ENCODE assay signal across 8 cellular contexts in the genomic region with DNA sequence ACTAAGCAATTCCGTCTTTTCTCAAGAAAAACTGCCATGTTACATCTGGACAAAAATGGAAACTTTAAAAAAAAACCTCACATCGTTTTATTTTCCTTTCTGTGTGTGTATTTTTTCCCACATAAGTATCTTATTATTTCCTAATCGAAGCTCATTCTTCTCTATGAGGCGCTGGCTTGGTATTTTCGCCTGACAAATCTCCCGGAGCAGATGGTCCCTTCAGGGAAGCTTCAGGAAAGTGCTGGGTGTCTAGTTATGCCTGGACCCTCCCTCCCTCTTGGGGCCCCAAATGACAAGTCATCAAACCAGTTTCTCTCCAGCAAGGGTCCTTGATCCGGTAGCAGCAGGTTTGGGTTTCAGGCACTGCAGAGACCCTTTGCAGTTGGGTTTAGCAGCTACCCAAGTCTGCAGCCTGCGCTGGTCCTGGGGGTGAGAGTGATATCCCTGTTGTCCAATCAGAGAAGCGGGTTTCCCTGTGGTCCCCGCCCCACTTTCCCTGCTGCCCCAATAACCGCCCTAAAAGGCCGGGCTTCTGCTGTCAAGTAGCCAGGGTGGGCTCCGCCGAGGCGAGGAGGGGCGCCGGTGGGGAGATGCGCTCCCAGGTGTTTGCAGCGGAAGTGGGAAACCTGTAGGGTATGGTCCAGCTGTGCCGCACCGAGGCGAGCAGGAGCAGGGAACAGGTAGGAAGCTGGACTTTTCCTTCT. TPM values are rescaled to one million over a fixed set of nuclear protein-coding genes. Genes with fewer than 3 reads are reported as not detected.
DNase-seq lines count a peak whose midpoint lies in the region; TF ChIP-seq lines count a peak whose summit lies in the region.

A gene (plus strand): TSS at position 527 of the 704 bp plus-strand sequence.

- H3K9me3 ChIP-seq in HEK293 (ENCODE audit: control insufficient read depth, insufficient read depth, low read depth, low read length) (no peaks in the 10 kb centered on the region), mesenchymal stem cell (ENCODE audit: control insufficient read depth, low read length) (no peaks in the 10 kb centered on the region)

- H2BK120ac ChIP-seq in mesenchymal stem cell (ENCODE audit: low read depth, low read length) = no peak within 1 kb of the TSS

- no peaks in the 10 kb centered on the region for H3K4me1 ChIP-seq in HEK293 (ENCODE audit: control insufficient read depth, insufficient read depth, low read length)
- peaks cover 15% of the 10 kb centered on the region for H3K4me1 ChIP-seq in mesenchymal stem cell (ENCODE audit: control insufficient read depth, insufficient read depth, low read depth, low read length)

- TF ChIP-seq CTCF in HEK293 (tag by site-specific recombination; IDR thresholded peaks at IDR 0.05) = no peak

- POLR2A ChIA-PET in HEK293 (lab: Yijun Ruan, JAX) = no interaction called here

- H3K4me2 ChIP-seq in mesenchymal stem cell (ENCODE audit: low read length, poor library complexity, severe bottlenecking) = peak within 1 kb of the TSS; percentile 77

- H2BK15ac ChIP-seq in mesenchymal stem cell (ENCODE audit: low read depth, poor library complexity, severe bottlenecking) = no peak within 1 kb of the TSS

- H3K4me3 ChIP-seq in HEK293 (ENCODE audit: low read depth, low read length) = peak within 1 kb of the TSS; percentile 60
- H3K4me3 ChIP-seq in mesenchymal stem cell (ENCODE audit: insufficient read depth in 1 of 2, low read depth in 1 of 2, low read length in 2 of 2) = peak within 1 kb of the TSS; percentile 31 to 91

- H3K23ac ChIP-seq in mesenchymal stem cell (ENCODE audit: low read length in 2 of 2) = no peak within 1 kb of the TSS

- DNase-seq in DMS 273 (lab: John Stamatoyannopoulos, UW; ENCODE audit: unreplicated experiment) (peak; percentile 92), NCI-H69 (lab: John Stamatoyannopoulos, UW) (peak; percentile 95), epidermal melanocyte (ENCODE audit: insufficient read length, low spot score) (peak; percentile 89), mesenchymal stem cell (peak; percentile 1), ureter (ENCODE audit: low spot score) (peak; percentile 70), NCI-H2196 treated with DMSO at 0.1 percent for 48 hours (lab: John Stamatoyannopoulos, UW; ENCODE audit: unreplicated experiment) (no peak), SW 1271 (lab: John Stamatoyannopoulos, UW) (no peak)

- no peak within 1 kb of the TSS for H3K18ac ChIP-seq in mesenchymal stem cell (ENCODE audit: low read depth in 1 of 2, low read length in 2 of 2)

- peak within 1 kb of the TSS; percentile 70 for H3K9ac ChIP-seq in mesenchymal stem cell (ENCODE audit: low read length)

- H3K27me3 ChIP-seq in mesenchymal stem cell (ENCODE audit: control insufficient read depth in 1 of 2, insufficient read depth in 1 of 2, low read length in 2 of 2) = peaks cover 6 to 28% of the 10 kb centered on the region in 2 experiments

- H2AFZ ChIP-seq in mesenchymal stem cell (ENCODE audit: low read depth, low read length) = no peak within 1 kb of the TSS

- no peak within 1 kb of the TSS for H3K14ac ChIP-seq in mesenchymal stem cell (ENCODE audit: low read length in 2 of 2)

- H2AK5ac ChIP-seq in mesenchymal stem cell (ENCODE audit: low read length, severe bottlenecking) = no peak within 1 kb of the TSS

- no peak within 1 kb of the TSS for H2BK12ac ChIP-seq in mesenchymal stem cell (ENCODE audit: low read length in 2 of 2)

- 0 out of 2 replicates have a peak within 1 kb of the TSS, but pooled peaks have one; percentile 9 for H3K27ac ChIP-seq in HEK293 (ENCODE audit: extremely low read depth, low read depth, low read length)
- H3K27ac ChIP-seq in mesenchymal stem cell (ENCODE audit: low read length, poor library complexity, severe bottlenecking) = no peak within 1 kb of the TSS

- H4K91ac ChIP-seq in mesenchymal stem cell (ENCODE audit: low read length) = no peak within 1 kb of the TSS

- H3K79me1 ChIP-seq in mesenchymal stem cell (replicated peaks; ENCODE audit: low read length, poor library complexity, severe bottlenecking) = no peaks in the 10 kb centered on the region

- CTCF ChIA-PET in HEK293 (lab: Yijun Ruan, JAX) = no interaction called here

- no peak within 1 kb of the TSS for H4K8ac ChIP-seq in mesenchymal stem cell (ENCODE audit: low read length)

- WGBS in mesenchymal stem cell = 8% methylated on average over 18 of the region's 22 CpGs

- H3K4ac ChIP-seq in mesenchymal stem cell (ENCODE audit: low read depth in 1 of 2, low read length in 2 of 2) = no peak within 1 kb of the TSS

- no peak within 1 kb of the TSS for H2BK5ac ChIP-seq in mesenchymal stem cell (ENCODE audit: low read depth, low read length, poor library complexity, severe bottlenecking)

- no peaks in the 10 kb centered on the region for H3K36me3 ChIP-seq in HEK293 (ENCODE audit: control insufficient read depth in 2 of 2, insufficient read depth in 1 of 2, low read length in 2 of 2)
- no peaks in the 10 kb centered on the region for H3K36me3 ChIP-seq in mesenchymal stem cell (ENCODE audit: control insufficient read depth in 1 of 2, insufficient read depth in 2 of 2, low read depth in 1 of 2, low read length in 2 of 2)

TF ChIP-seq in HEK293, 187 proteins besides CTCF, POLR2A, EP300 and RAD21 (continues in another document):
- no peak for TF ChIP-seq ZSCAN23 (tag by site-specific recombination; IDR thresholded peaks at IDR 0.05)
- TF ChIP-seq ZIC2 (tag by site-specific recombination; IDR thresholded peaks at IDR 0.05) = no peak
- no peak for TF ChIP-seq ZNF324 (tag by site-specific recombination; IDR thresholded peaks at IDR 0.05)
- TF ChIP-seq GLI4 (tag by site-specific recombination; IDR thresholded peaks at IDR 0.05) = no peak
- TF ChIP-seq, protein P1, sequence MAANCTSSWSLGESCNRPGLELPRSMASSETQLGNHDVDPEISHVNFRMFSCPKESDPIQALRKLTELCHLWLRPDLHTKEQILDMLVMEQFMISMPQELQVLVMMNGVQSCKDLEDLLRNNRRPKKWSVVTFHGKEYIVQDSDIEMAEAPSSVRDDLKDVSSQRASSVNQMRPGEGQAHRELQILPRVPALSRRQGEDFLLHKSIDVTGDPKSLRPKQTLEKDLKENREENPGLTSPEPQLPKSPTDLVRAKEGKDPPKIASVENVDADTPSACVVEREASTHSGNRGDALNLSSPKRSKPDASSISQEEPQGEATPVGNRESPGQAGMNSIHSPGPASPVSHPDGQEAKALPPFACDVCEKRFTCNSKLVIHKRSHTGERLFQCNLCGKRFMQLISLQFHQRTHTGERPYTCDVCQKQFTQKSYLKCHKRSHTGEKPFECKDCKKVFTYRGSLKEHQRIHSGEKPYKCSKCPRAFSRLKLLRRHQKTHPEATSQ (tag by site-specific recombination; IDR thresholded peaks at IDR 0.05) = no peak
- TF ChIP-seq EGR2 (tag by site-specific recombination; IDR thresholded peaks at IDR 0.05; ENCODE audit: low read depth) = no peak
- no peak for TF ChIP-seq ZFP69B (tag by site-specific recombination; IDR thresholded peaks at IDR 0.05)
- no peak for TF ChIP-seq ZNF10 (tag by site-specific recombination; IDR thresholded peaks at IDR 0.05)
- peak; percentile 91 for TF ChIP-seq PRDM1 (tag by site-specific recombination; IDR thresholded peaks at IDR 0.05)
- TF ChIP-seq ZNF544 (tag by site-specific recombination; IDR thresholded peaks at IDR 0.05) = no peak
- TF ChIP-seq GLIS2 (tag by site-specific recombination; IDR thresholded peaks at IDR 0.05) = peak; percentile 91
- peak; percentile 52 for TF ChIP-seq ZNF341 (tag by site-specific recombination; IDR thresholded peaks at IDR 0.05; ENCODE audit: low read depth)
- peak; percentile 87 for TF ChIP-seq SP2 (tag by site-specific recombination; IDR thresholded peaks at IDR 0.05)
- peak; percentile 53 for TF ChIP-seq SP3 (tag by site-specific recombination; IDR thresholded peaks at IDR 0.05)
- TF ChIP-seq ZSCAN30 (tag by site-specific recombination; IDR thresholded peaks at IDR 0.05) = no peak
- TF ChIP-seq, protein P2, sequence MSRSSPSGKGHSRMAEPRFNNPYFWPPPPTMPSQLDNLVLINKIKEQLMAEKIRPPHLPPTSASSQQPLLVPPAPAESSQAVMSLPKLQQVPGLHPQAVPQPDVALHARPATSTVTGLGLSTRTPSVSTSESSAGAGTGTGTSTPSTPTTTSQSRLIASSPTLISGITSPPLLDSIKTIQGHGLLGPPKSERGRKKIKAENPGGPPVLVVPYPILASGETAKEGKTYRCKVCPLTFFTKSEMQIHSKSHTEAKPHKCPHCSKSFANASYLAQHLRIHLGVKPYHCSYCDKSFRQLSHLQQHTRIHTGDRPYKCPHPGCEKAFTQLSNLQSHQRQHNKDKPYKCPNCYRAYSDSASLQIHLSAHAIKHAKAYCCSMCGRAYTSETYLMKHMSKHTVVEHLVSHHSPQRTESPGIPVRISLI (tag by site-specific recombination; IDR thresholded peaks at IDR 0.05) = no peak
- TF ChIP-seq, protein P3, sequence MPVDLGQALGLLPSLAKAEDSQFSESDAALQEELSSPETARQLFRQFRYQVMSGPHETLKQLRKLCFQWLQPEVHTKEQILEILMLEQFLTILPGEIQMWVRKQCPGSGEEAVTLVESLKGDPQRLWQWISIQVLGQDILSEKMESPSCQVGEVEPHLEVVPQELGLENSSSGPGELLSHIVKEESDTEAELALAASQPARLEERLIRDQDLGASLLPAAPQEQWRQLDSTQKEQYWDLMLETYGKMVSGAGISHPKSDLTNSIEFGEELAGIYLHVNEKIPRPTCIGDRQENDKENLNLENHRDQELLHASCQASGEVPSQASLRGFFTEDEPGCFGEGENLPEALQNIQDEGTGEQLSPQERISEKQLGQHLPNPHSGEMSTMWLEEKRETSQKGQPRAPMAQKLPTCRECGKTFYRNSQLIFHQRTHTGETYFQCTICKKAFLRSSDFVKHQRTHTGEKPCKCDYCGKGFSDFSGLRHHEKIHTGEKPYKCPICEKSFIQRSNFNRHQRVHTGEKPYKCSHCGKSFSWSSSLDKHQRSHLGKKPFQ (tag by site-specific recombination; IDR thresholded peaks at IDR 0.05) = no peak
- TF ChIP-seq ZNF660 (tag by site-specific recombination; IDR thresholded peaks at IDR 0.05) = no peak
- no peak for TF ChIP-seq YY2 (tag by site-specific recombination; IDR thresholded peaks at IDR 0.05)
- TF ChIP-seq, protein P4, sequence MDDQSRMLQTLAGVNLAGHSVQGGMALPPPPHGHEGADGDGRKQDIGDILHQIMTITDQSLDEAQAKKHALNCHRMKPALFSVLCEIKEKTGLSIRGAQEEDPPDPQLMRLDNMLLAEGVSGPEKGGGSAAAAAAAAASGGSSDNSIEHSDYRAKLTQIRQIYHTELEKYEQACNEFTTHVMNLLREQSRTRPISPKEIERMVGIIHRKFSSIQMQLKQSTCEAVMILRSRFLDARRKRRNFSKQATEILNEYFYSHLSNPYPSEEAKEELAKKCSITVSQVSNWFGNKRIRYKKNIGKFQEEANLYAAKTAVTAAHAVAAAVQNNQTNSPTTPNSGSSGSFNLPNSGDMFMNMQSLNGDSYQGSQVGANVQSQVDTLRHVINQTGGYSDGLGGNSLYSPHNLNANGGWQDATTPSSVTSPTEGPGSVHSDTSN (CRISPR knock-in tag; IDR thresholded peaks at IDR 0.05) = peak; percentile 56; the same call in 1 of the 2 replicates
- TF ChIP-seq ZNF791 (tag by site-specific recombination; IDR thresholded peaks at IDR 0.05) = no peak

RNA-seq across cellular contexts. Expression of the gene that starts here (rescaled TPM):
- 0.18 TPM for polyA plus RNA-seq in mesenchymal stem cell (2013, experiment 1 of 2)
- 0.03 TPM for polyA plus RNA-seq in mesenchymal stem cell (2013, experiment 2 of 2)
- 11.7 TPM for total RNA-seq in ureter

Comparison
In these comparisons a context has a peak if more than half of its experiments do, and no peak if none do; other contexts are left out.
1. DNase-seq: peak in DMS 273 (single experiment), NCI-H69 (single experiment), epidermal melanocyte (single experiment), mesenchymal stem cell (single experiment) and ureter (single experiment); none in NCI-H2196 treated with DMSO at 0.1 percent for 48 hours (single experiment) and SW 1271 (0 of 2).